ENCODE assay signal across 15 cellular contexts in genomic region chr4:3483471-3483921, GRCh38. TPM values are rescaled to one million over a fixed set of nuclear protein-coding genes. Genes with fewer than 3 reads are reported as not detected.
DNase-seq lines count a peak whose midpoint lies in the region; ATAC-seq and TF ChIP-seq lines count a peak whose summit lies in the region.
"Had no signal": no experiment of that assay in that cellular context is flagged by ENCODE, and none has a peak within 500 bp of the region (broad histone marks: within the 10 kb centered on the region; RNA-seq: fewer than 3 reads in every experiment).

No MANE protein-coding gene starts in this region.

- no peak for ATAC-seq in stimulated activated naive CD8-positive, alpha-beta T cell treated with anti-CD3 and anti-CD28 coated beads, Interleukin-15, Interleukin-2, amounts not matched to agents 100 U/mL and 50 U/mL, for 24 hours

- H3K4me2 ChIP-seq in BLaER1: peak overlapping the region; percentile 99
- H3K4me2 ChIP-seq in osteoblast (ENCODE audit: insufficient read depth, low read length): no peak overlapping the region

- no peaks in the 10 kb centered on the region for H3K79me2 ChIP-seq in osteoblast (ENCODE audit: insufficient read depth, low read length)

- TF ChIP-seq CTCF in fibroblast of the aortic adventitia (IDR thresholded peaks at IDR 0.05; ENCODE audit: insufficient read depth, low read length): no peak
- TF ChIP-seq CTCF in osteoblast (IDR thresholded peaks at IDR 0.05; ENCODE audit: extremely low read depth, low read depth, low read length): no peak

- peaks cover 84% of the 10 kb centered on the region for H3K4me1 ChIP-seq in BLaER1
- H3K4me1 ChIP-seq in osteoblast (ENCODE audit: insufficient read depth, low read length): peaks cover 20% of the 10 kb centered on the region
- H3K4me1 ChIP-seq: uterus had no signal

- H4K20me1 ChIP-seq in BLaER1: peaks cover 49% of the 10 kb centered on the region
- H4K20me1 ChIP-seq in osteoblast (ENCODE audit: insufficient read depth, low read length): no peaks in the 10 kb centered on the region

- H2AFZ ChIP-seq in osteoblast (ENCODE audit: low read length): no peak overlapping the region

- H3K36me3 ChIP-seq in BLaER1 (no peaks in the 10 kb centered on the region), osteoblast (ENCODE audit: insufficient read depth, low read length) (no peaks in the 10 kb centered on the region)
- H3K36me3 ChIP-seq: prostate gland, uterus had no signal

- H3K4me3 ChIP-seq in BLaER1: no peak overlapping the region
- no peak overlapping the region for H3K4me3 ChIP-seq in fibroblast of the aortic adventitia (ENCODE audit: low read depth, low read length)
- H3K4me3 ChIP-seq in osteoblast (ENCODE audit: insufficient read depth, low read length): no peak overlapping the region
- H3K4me3 ChIP-seq: SK-N-MC, uterus had no signal

- peaks cover 56% of the 10 kb centered on the region for H3K27me3 ChIP-seq in BLaER1
- no peaks in the 10 kb centered on the region for H3K27me3 ChIP-seq in osteoblast (ENCODE audit: insufficient read depth, low read length)
- H3K27me3 ChIP-seq: uterus had no signal

- H3K27ac ChIP-seq in BLaER1 (no peak overlapping the region), osteoblast (ENCODE audit: low read depth, low read length) (peak overlapping the region; percentile 83)
- H3K27ac ChIP-seq: SK-N-MC, uterus had no signal

- H3K9me3 ChIP-seq in BLaER1 (no peaks in the 10 kb centered on the region), osteoblast (ENCODE audit: low read depth, low read length) (no peaks in the 10 kb centered on the region)
- H3K9me3 ChIP-seq: prostate gland, uterus had no signal

- DNase-seq in M059J (ENCODE audit: low read depth) (peak; percentile 92), fibroblast of the aortic adventitia (ENCODE audit: low read depth) (peak; percentile 7), osteoblast (ENCODE audit: insufficient read length, low spot score, missing footprints) (peak; percentile 95), HuH-7.5 (ENCODE audit: low spot score) (no peak), NCI-H2107 treated with DMSO at 0.1 percent for 48 hours (lab: John Stamatoyannopoulos, UW; ENCODE audit: unreplicated experiment) (no peak)
- DNase-seq in stimulated activated naive CD8-positive, alpha-beta T cell treated with anti-CD3 and anti-CD28 coated beads, Interleukin-15, Interleukin-2, amounts not matched to agents 100 U/mL and 50 U/mL, for 24 hours: no peak
- no peak for DNase-seq in stimulated activated CD8-positive, alpha-beta memory T cell treated with anti-CD3 and anti-CD28 coated beads, Interleukin-4, amount 100 ng/mL, for 48 hours
- DNase-seq: activated CD4-positive, alpha-beta T cell treated with anti-CD3 and anti-CD28 coated beads for 48 hours; activated effector memory CD4-positive, alpha-beta T cell treated with Interleukin-2 at 50 U/mL for 16 hours; CD8-positive, alpha-beta memory T cell; NCI-H446 treated with DMSO at 0.1 percent for 48 hours had no signal

- no peak overlapping the region for H3K9ac ChIP-seq in BLaER1

RNA-seq across cellular contexts. Expression of gene DOK7, which starts 20.4 kb away (rescaled TPM):
- 0.22 and 3.1 TPM in 2 replicates for total RNA-seq in M059J (2014; rRNA removed; shearing (Covaris generic))
- total RNA-seq in fibroblast of the aortic adventitia (ENCODE audit: low replicate concordance) (not detected in 2 replicates), osteoblast (not detected in 2 replicates)
- total RNA-seq: CD8-positive, alpha-beta memory T cell had no signal

RNA-seq across cellular contexts. Expression of gene HGFAC, which starts 41.7 kb away (rescaled TPM):
- not detected in 2 replicates for total RNA-seq in M059J (2014; rRNA removed; shearing (Covaris generic))
- total RNA-seq in fibroblast of the aortic adventitia (ENCODE audit: low replicate concordance) (not detected in 2 replicates), osteoblast (not detected in 2 replicates)
- total RNA-seq: CD8-positive, alpha-beta memory T cell had no signal

RNA-seq across cellular contexts. Expression of gene LRPAP1, which starts 48.7 kb away (rescaled TPM):
- 91.0 and 156 TPM in 2 replicates for total RNA-seq in M059J (2014; rRNA removed; shearing (Covaris generic))
- 61.0 and 87.7 TPM in 2 replicates for total RNA-seq in fibroblast of the aortic adventitia (ENCODE audit: low replicate concordance)
- 79.3 and 82.9 TPM in 2 replicates for total RNA-seq in osteoblast

Comparison
In these comparisons a context has a peak if more than half of its experiments do, and no peak if none do; other contexts are left out.
1. DNase-seq: peak in M059J (single experiment), fibroblast of the aortic adventitia (single experiment) and osteoblast (single experiment); none in stimulated activated naive CD8-positive, alpha-beta T cell treated with anti-CD3 and anti-CD28 coated beads, Interleukin-15, Interleukin-2, amounts not matched to agents 100 U/mL and 50 U/mL, for 24 hours (single experiment), stimulated activated CD8-positive, alpha-beta memory T cell treated with anti-CD3 and anti-CD28 coated beads, Interleukin-4, amount 100 ng/mL, for 48 hours (single experiment), HuH-7.5 (single experiment) and NCI-H2107 treated with DMSO at 0.1 percent for 48 hours (single experiment).